Comparison of ENCODE assay signal across 8 cellular contexts in genomic region chr17:46192211-46192483, GRCh38. TPM values are rescaled to one million over a fixed set of nuclear protein-coding genes. Genes with fewer than 3 reads are reported as not detected.
A peak's percentile ranks its signal among the peaks of the same experiment; 100 is the strongest.
DNase-seq lines count a peak whose midpoint lies in the region; ATAC-seq, FAIRE-seq and TF ChIP-seq lines count a peak whose summit lies in the region.

No MANE protein-coding gene starts in this region.

- under 1% methylated on average over 8 of the region's 8 CpGs for WGBS in K562 (ENCODE audit: insufficient coverage, low coverage, missing lambda C conversion rate)

- H3K4me3 Mint-ChIP-seq in memory B cell: peak overlapping the region; percentile 97

- H3K36me3 ChIP-seq in cardiac muscle cell (no peaks in the 10 kb centered on the region), K562 (ENCODE audit: control insufficient read depth, insufficient read depth, low read length) (peaks cover 2% of the 10 kb centered on the region; the same call in 1 of the 3 replicates), uterus (no peaks in the 10 kb centered on the region)

- no peak for FAIRE-seq in K562 (lab: Jason Lieb, UNC)

- H3K27ac Mint-ChIP-seq in memory B cell: peak overlapping the region; percentile 92

- peak overlapping the region; percentile 85 to 93 for H3K9ac ChIP-seq in K562 (ENCODE audit: insufficient read depth in 1 of 2, low read depth in 2 of 2, low read length in 2 of 2)

- H3K4me3 ChIP-seq in cardiac muscle cell (peak overlapping the region; percentile 59), K562 (peak overlapping the region; percentile 85), uterus (peak overlapping the region; percentile 91 to 99)

- intact Hi-C loops in left ventricle myocardium superior (cut with micrococcal nuclease) (loop anchor here (5.0 kb wide), 1 partner anchor 150 kb away; no protein-coding TSS in a partner anchor), K562 (cut with micrococcal nuclease) (loop anchor here (2.0 to 5.0 kb wide), 2 partner anchors 75 to 189 kb away; no protein-coding TSS in a partner anchor), uterus (cut with DNase I; ENCODE audit: low total_unique reads) (loop anchor here (5.0 kb wide), 1 partner anchor 145 kb away; no protein-coding TSS in a partner anchor)

- TF ChIP-seq RAD21 in K562 (CRISPR knock-in tag; conservative IDR thresholded peaks at IDR 0.05 in 1 of 2, IDR thresholded peaks at IDR 0.05 in 1 of 2): no peak

- peaks cover 26% of the 10 kb centered on the region for H4K20me1 ChIP-seq in K562 (replicated peaks; ENCODE audit: control insufficient read depth, insufficient read depth, low read length)

- ATAC-seq in left ventricle myocardium superior: no peak
- no peak for ATAC-seq in K562
- ATAC-seq in memory B cell (ENCODE audit: low read depth): no peak

- in situ Hi-C loops in K562 (cut with MboI): no loop called here

- H3K4me1 ChIP-seq in cardiac muscle cell (ENCODE audit: low read depth): peaks cover 41% of the 10 kb centered on the region
- H3K4me1 ChIP-seq in K562 (replicated peaks in 1 of 2; ENCODE audit: control insufficient read depth in 2 of 2, insufficient read depth in 2 of 2, low read length in 2 of 2): peaks cover 19 to 47% of the 10 kb centered on the region in 2 experiments
- peaks cover 4 to 11% of the 10 kb centered on the region in 2 donors for H3K4me1 ChIP-seq in uterus

- no peaks in the 10 kb centered on the region for H3K9me3 ChIP-seq in cardiac muscle cell (ENCODE audit: low read depth)
- no peaks in the 10 kb centered on the region for H3K9me3 ChIP-seq in K562 (replicated peaks; ENCODE audit: control insufficient read depth, insufficient read depth, low read depth, low read length)
- no peaks in the 10 kb centered on the region for H3K9me3 ChIP-seq in uterus

- peak overlapping the region; percentile 84 for H2AFZ ChIP-seq in K562 (ENCODE audit: low read depth, low read length)

- H3K4me1 Mint-ChIP-seq in memory B cell: peaks cover 30% of the 10 kb centered on the region

- H3K9me1 ChIP-seq in K562 (ENCODE audit: control insufficient read depth, insufficient read depth, low read length): peaks cover 4% of the 10 kb centered on the region

- no peaks in the 10 kb centered on the region for H3K27me3 Mint-ChIP-seq in memory B cell

- no peaks in the 10 kb centered on the region for H3K9me3 Mint-ChIP-seq in memory B cell

- H3K27ac ChIP-seq in cardiac muscle cell (peak overlapping the region; percentile 98), K562 (ENCODE audit: extremely low read depth, low read depth, low read length) (peak overlapping the region; percentile 93), uterus (peak overlapping the region; percentile 100)

- no peak for TF ChIP-seq EP300 in K562 (IDR thresholded peaks at IDR 0.05; ENCODE audit: low read length)

- DNase-seq in cardiac muscle cell (ENCODE audit: low read depth in 1 of 2, low spot score in 1 of 2): no peak
- no peak for DNase-seq in left ventricle myocardium superior
- no peak for DNase-seq in K562 (ENCODE audit: extremely low read depth in 1 of 4, low spot score in 3 of 4)
- peak in 1 of 2 donors; percentile 7 for DNase-seq in memory B cell (ENCODE audit: low spot score in 2 of 2)
- no peak for DNase-seq in uterus
- no peak for DNase-seq in HUDEP-2 (lab: John Stamatoyannopoulos, UW; ENCODE audit: unreplicated experiment in 76 of 76)
- no peak for DNase-seq in MV-4-11 (lab: John Stamatoyannopoulos, UW)
- no peak for DNase-seq in NCI-H748 (lab: John Stamatoyannopoulos, UW; ENCODE audit: unreplicated experiment)

- POLR2A ChIA-PET in K562 (lab: Yijun Ruan, JAX): interaction anchor here (0.6 to 1.5 kb wide), 7 partner anchors 9 to 243 kb away, joined by 3 to 8 read pairs (median 3); no protein-coding TSS in a partner anchor

- H3K79me2 ChIP-seq in K562 (ENCODE audit: control insufficient read depth, insufficient read depth, low read length): peaks cover 88% of the 10 kb centered on the region

- H3K27me3 ChIP-seq in cardiac muscle cell (no peaks in the 10 kb centered on the region), K562 (ENCODE audit: control insufficient read depth in 2 of 2, insufficient read depth in 2 of 2, low read length in 2 of 2) (no peaks in the 10 kb centered on the region), uterus (no peaks in the 10 kb centered on the region)

- peaks cover 6% of the 10 kb centered on the region for H3K36me3 Mint-ChIP-seq in memory B cell

- H3K4me2 ChIP-seq in K562 (ENCODE audit: insufficient read depth, low read length): peak overlapping the region; percentile 79

- CTCF ChIA-PET in K562 (lab: Yijun Ruan, JAX; ENCODE audit: low intra/inter-chr PET ratio): interaction anchor here (0.7 to 3.4 kb wide), 3 partner anchors 95 to 213 kb away, joined by 3 to 26 read pairs (median 3); no protein-coding TSS in a partner anchor

- no peak for TF ChIP-seq CTCF in cardiac muscle cell (IDR thresholded peaks at IDR 0.05; ENCODE audit: low read depth, low read length)
- TF ChIP-seq CTCF in K562 (IDR thresholded peaks at IDR 0.05 in 2 of 3, conservative IDR thresholded peaks at IDR 0.05 in 1 of 3; ENCODE audit: insufficient read depth in 2 of 3, low read depth in 1 of 3, low read length in 3 of 3): no peak
- TF ChIP-seq CTCF in uterus (IDR thresholded peaks at IDR 0.05): no peak

- TF ChIP-seq POLR2A in K562 (conservative IDR thresholded peaks at IDR 0.05) (no peak), uterus (IDR thresholded peaks at IDR 0.05) (no peak)

- BruUV-seq in K562 (replicated peaks; lab: Mats Ljungman, UMichigan): no TSS peak

TF ChIP-seq in K562, 482 proteins besides CTCF, POLR2A, EP300 and RAD21 (continues in another document):
- 0 out of 2 replicates have a peak, but pooled peaks have one; percentile 5 for TF ChIP-seq MXI1 (IDR thresholded peaks at IDR 0.05; ENCODE audit: low read depth, low read length)
- no peak for TF ChIP-seq ETV5 (CRISPR knock-in tag; IDR thresholded peaks at IDR 0.05; ENCODE audit: low read depth)
- no peak for TF ChIP-seq ATF3 (IDR thresholded peaks at IDR 0.05)
- 0 out of 2 replicates have a peak, but pooled peaks have one; percentile 24 for TF ChIP-seq ATF3 (CRISPR knock-in tag; conservative IDR thresholded peaks at IDR 0.05)
- TF ChIP-seq DLX4 (CRISPR knock-in tag; IDR thresholded peaks at IDR 0.05): no peak
- no peak for TF ChIP-seq UBTF (IDR thresholded peaks at IDR 0.05; ENCODE audit: borderline replicate concordance in 1 of 2, low read depth in 2 of 2, low read length in 2 of 2)

RNA-seq across cellular contexts. Expression of gene KANSL1, which starts 1.1 kb away (rescaled TPM):
- 69.4 and 109 TPM in 2 replicates for total RNA-seq in cardiac muscle cell
- 52.6 and 61.2 TPM in 2 replicates for polyA plus RNA-seq in cardiac muscle cell
- 26.9 TPM for total RNA-seq in left ventricle myocardium superior
- total RNA-seq in K562 (2011; cell fraction: chromatin; rRNA removed; ENCODE audit: low replicate concordance): 361 and 617 TPM in 2 replicates
- 177 and 226 TPM in 2 replicates for total RNA-seq in K562 (2011; cell fraction: nucleolus; rRNA removed)
- 302 and 371 TPM in 2 replicates for total RNA-seq in K562 (2011; cell fraction: nucleoplasm; rRNA removed)
- 30.5 and 34.6 TPM in 2 replicates for total RNA-seq in K562 (2014; rRNA removed)
- 44.4 and 53.2 TPM in 2 replicates for total RNA-seq in K562 (2014; rRNA removed; fragmentation: Illumina TruSeq; extraction: Trizol)
- total RNA-seq in K562 (2015; rRNA removed; fragmentation: Illumina TruSeq; extraction: Trizol): 43.8 and 44.0 TPM in 2 replicates
- 49.3 and 55.4 TPM in 2 replicates for total RNA-seq in K562 (2021)
- 22.4 and 25.8 TPM in 2 replicates for polyA plus RNA-seq in K562 (2011; rRNA removed)
- 10.5 and 22.5 TPM in 2 replicates for polyA plus RNA-seq in K562 (2011; cell fraction: cytosol; rRNA removed)
- polyA plus RNA-seq in K562 (2011; cell fraction: nucleus; rRNA removed): 79.8 and 89.1 TPM in 2 replicates
- 17.0 and 24.8 TPM in 2 replicates for polyA plus RNA-seq in K562 (2012)
- polyA plus RNA-seq in K562 (2014; fragmentation: Illumina TruSeq; extraction: Trizol): 22.9 and 25.5 TPM in 2 replicates
- 1 to 10 TPM; 3.6 to 6.9 TPM for polyA plus RNA-seq in K562 (2014; fragmentation: Nextera tagmentation; extraction: Ambion mirVana)
- polyA plus RNA-seq in K562 (2014; rRNA removed): 22.0 and 31.8 TPM in 2 replicates
- polyA minus RNA-seq in K562 (2011; rRNA and poly(A)+ RNA removed): 144 and 185 TPM in 2 replicates
- polyA minus RNA-seq in K562 (2011; cell fraction: cytosol; rRNA and poly(A)+ RNA removed): 47.2 and 57.3 TPM in 2 replicates
- 115 and 196 TPM in 2 replicates for polyA minus RNA-seq in K562 (2011; cell fraction: nucleus; rRNA and poly(A)+ RNA removed)
- total RNA-seq in uterus: 100 to 1,000 TPM in 3 of 4 donors, 10 to 100 TPM in 1; 55.8 to 192 (median 146) TPM
